23 cellular contexts compared by ENCODE assay signal in the genomic region with DNA sequence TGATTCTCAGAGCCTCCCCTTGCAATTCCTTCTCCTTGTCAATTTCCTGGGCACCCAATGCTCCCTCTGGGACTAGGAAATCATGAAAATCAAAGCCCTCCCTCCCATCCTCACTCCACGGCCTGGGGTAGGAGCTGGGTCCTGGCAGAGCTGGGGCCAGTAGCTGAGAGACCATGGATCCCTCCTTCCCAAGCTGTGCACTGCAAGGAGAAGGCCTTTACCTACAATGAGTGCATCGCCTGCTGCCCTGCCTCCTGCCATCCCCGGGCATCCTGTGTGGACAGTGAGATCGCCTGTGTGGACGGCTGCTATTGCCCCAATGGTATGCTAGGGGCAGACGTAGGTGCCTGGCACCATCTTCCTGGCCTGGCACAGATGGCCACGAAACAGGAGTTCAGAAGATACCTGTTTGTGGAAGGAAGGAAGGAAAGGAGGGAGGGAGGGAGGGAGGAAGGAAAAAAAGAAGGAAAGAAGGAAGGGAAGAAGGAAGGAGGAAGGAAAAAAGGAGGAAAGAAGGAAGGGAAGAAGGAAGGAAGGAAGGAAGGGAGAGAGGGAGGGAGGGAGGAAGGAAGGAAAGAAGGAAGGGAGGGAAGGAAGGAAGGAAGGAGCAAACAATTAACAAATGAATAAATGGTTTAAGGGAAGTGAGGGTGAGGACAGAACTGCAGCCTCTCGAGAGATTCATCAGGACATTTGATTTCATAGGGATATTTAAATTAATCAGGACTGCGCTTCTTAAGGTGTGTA. TPM values are rescaled to one million over a fixed set of nuclear protein-coding genes. Genes with fewer than 3 reads are reported as not detected.
A peak's percentile ranks its signal among the peaks of the same experiment; 100 is the strongest.
DNase-seq lines count a peak whose midpoint lies in the region; ATAC-seq, FAIRE-seq and TF ChIP-seq lines count a peak whose summit lies in the region.
"Had no signal": no experiment of that assay in that cellular context is flagged by ENCODE, and none has a peak within 500 bp of the region (broad histone marks: within the 10 kb centered on the region; RNA-seq: fewer than 3 reads in every experiment).

No MANE protein-coding gene starts in this region.

- H3T11ph ChIP-seq in H9 (ENCODE audit: low read length), result no peak overlapping the region

- no peak overlapping the region for H3K4me3 ChIP-seq in cardiac muscle cell
- no peak overlapping the region for H3K4me3 ChIP-seq in coronary artery
- H3K4me3 ChIP-seq: BLaER1, HAP-1 had no signal

- H3K36me3 Mint-ChIP-seq in H9 (ENCODE audit: insufficient read depth in 1 of 3, low read depth in 3 of 3), result no peaks in the 10 kb centered on the region
- H3K36me3 Mint-ChIP-seq: CD14-positive monocyte; CD4-positive, alpha-beta memory T cell had no signal

- ATAC-seq in left ventricle myocardium superior (no peak), sciatic nerve (no peak)

- no peak overlapping the region for H2BK12ac ChIP-seq in H9 (ENCODE audit: insufficient read length, low read depth, low read length)

- H3K9me3 ChIP-seq in cardiac muscle cell (ENCODE audit: low read depth) (no peaks in the 10 kb centered on the region), H9 (ENCODE audit: control insufficient read depth, low read depth, low read length) (no peaks in the 10 kb centered on the region)
- H3K9me3 ChIP-seq: BLaER1, HAP-1 had no signal

- H3K4me1 Mint-ChIP-seq in H9, result peaks cover 0 to 3% of the 10 kb centered on the region in 2 experiments; a peak in 1 of 4 replicates
- H3K4me1 Mint-ChIP-seq: CD14-positive monocyte; CD4-positive, alpha-beta memory T cell had no signal

- H3K9me3 Mint-ChIP-seq in H9, result no peaks in the 10 kb centered on the region
- H3K9me3 Mint-ChIP-seq: CD14-positive monocyte had no signal

- H3K9ac ChIP-seq in H9 (ENCODE audit: extremely low read depth, insufficient read length, low read length), result no peak overlapping the region
- H3K9ac ChIP-seq: BLaER1 had no signal

- WGBS in H9 (ENCODE audit: extremely low coverage, insufficient read length, low lambda C conversion rate), result no CpG with 5 or more reads among the region's 9 CpGs

- H3K18ac ChIP-seq in H9 (ENCODE audit: insufficient read length, low read depth, low read length), result no peak overlapping the region

- no peaks in the 10 kb centered on the region for H3K23me2 ChIP-seq in H9 (ENCODE audit: insufficient read length, low read depth, low read length, poor library complexity, severe bottlenecking)

- H2BK120ac ChIP-seq in H9 (ENCODE audit: low read depth, low read length, poor library complexity, severe bottlenecking), result no peak overlapping the region

- no peak overlapping the region for H3K56ac ChIP-seq in H9 (ENCODE audit: insufficient read length, low read depth, low read length)

- no peak overlapping the region for H2BK15ac ChIP-seq in H9 (ENCODE audit: low read depth, low read length)

- H4K91ac ChIP-seq in H9 (ENCODE audit: insufficient read length, low read depth, low read length), result no peak overlapping the region

- H2AFZ ChIP-seq in H9 (ENCODE audit: low read length), result no peak overlapping the region

- no peak for FAIRE-seq in H54 (lab: Jason Lieb, UNC)
- FAIRE-seq: GM12892 had no signal

- no peak overlapping the region for H2BK5ac ChIP-seq in H9 (ENCODE audit: insufficient read length, low read length)

- H4K5ac ChIP-seq in H9 (ENCODE audit: insufficient read length, low read depth, low read length), result no peak overlapping the region

- H3K27me3 ChIP-seq in cardiac muscle cell (no peaks in the 10 kb centered on the region), H9 (ENCODE audit: insufficient read depth, low read length) (no peaks in the 10 kb centered on the region)
- H3K27me3 ChIP-seq: BLaER1 had no signal

- no peak overlapping the region for H3K4me3 Mint-ChIP-seq in H9
- H3K4me3 Mint-ChIP-seq: CD14-positive monocyte; CD4-positive, alpha-beta memory T cell had no signal

- H3K23ac ChIP-seq in H9 (ENCODE audit: insufficient read length, low read depth, low read length), result no peak overlapping the region

- DNase-seq in cardiac muscle cell (ENCODE audit: low read depth in 1 of 2, low spot score in 1 of 2), result no peak
- no peak for DNase-seq in left ventricle myocardium superior
- DNase-seq in H9, result peak; percentile 20
- peak; percentile 47 for DNase-seq in coronary artery (ENCODE audit: low spot score)
- peak; percentile 19 for DNase-seq in sciatic nerve (ENCODE audit: low spot score)
- DNase-seq in activated naive CD4-positive, alpha-beta T cell (lab: John Stamatoyannopoulos, UW), result no peak
- DNase-seq in DMS53 treated with DMSO at 0.1 percent for 48 hours (lab: John Stamatoyannopoulos, UW; ENCODE audit: unreplicated experiment), result no peak
- no peak for DNase-seq in H54 (ENCODE audit: insufficient read length, low spot score)
- DNase-seq: 8988T; Calu3; CD4-positive, alpha-beta memory T cell; DND-41; EL; GOT3 had no signal

- intact Hi-C loops in left ventricle myocardium superior (cut with micrococcal nuclease), result no loop called here
- intact Hi-C loops in sciatic nerve (cut with DNase I), result no loop called here

- H4K8ac ChIP-seq in H9 (replicated peaks; ENCODE audit: insufficient read length, low read depth, low read length), result no peak overlapping the region

- no peak overlapping the region for H3K27ac Mint-ChIP-seq in H9
- H3K27ac Mint-ChIP-seq: CD14-positive monocyte; CD4-positive, alpha-beta memory T cell had no signal

- TF ChIP-seq CTCF in cardiac muscle cell (IDR thresholded peaks at IDR 0.05; ENCODE audit: low read depth, low read length) (no peak), H9 (conservative IDR thresholded peaks at IDR 0.05) (no peak), coronary artery (IDR thresholded peaks at IDR 0.05) (no peak)

- H3K4me2 ChIP-seq in H9 (ENCODE audit: insufficient read depth, insufficient read length, low read length), result no peak overlapping the region
- H3K4me2 ChIP-seq: BLaER1 had no signal

- H3K27ac ChIP-seq in cardiac muscle cell, result peak overlapping the region; percentile 43
- H3K27ac ChIP-seq in H9 (ENCODE audit: insufficient read length, low read depth, low read length), result no peak overlapping the region
- no peak overlapping the region for H3K27ac ChIP-seq in coronary artery
- H3K27ac ChIP-seq: BLaER1, HL-60 had no signal

- no peaks in the 10 kb centered on the region for H3K79me2 ChIP-seq in H9 (ENCODE audit: insufficient read depth, low read length)

- H4K20me1 ChIP-seq in H9 (ENCODE audit: control insufficient read depth, insufficient read depth, insufficient read length), result no peaks in the 10 kb centered on the region
- H4K20me1 ChIP-seq: BLaER1 had no signal

- H3K36me3 ChIP-seq in cardiac muscle cell, result no peaks in the 10 kb centered on the region
- H3K36me3 ChIP-seq: BLaER1, HAP-1 had no signal

- TF ChIP-seq POLR2A in H54 (IDR thresholded peaks at IDR 0.05; ENCODE audit: low read depth, low read length), result no peak

- peaks cover 14% of the 10 kb centered on the region for H3K27me3 Mint-ChIP-seq in H9 (ENCODE audit: low read depth)

- H2AK5ac ChIP-seq in H9 (ENCODE audit: insufficient read length, low read length), result no peak overlapping the region

- no peaks in the 10 kb centered on the region for H3K79me1 ChIP-seq in H9 (ENCODE audit: insufficient read depth, low read depth, low read length, poor library complexity, severe bottlenecking)

- no peak overlapping the region for H3K14ac ChIP-seq in H9 (ENCODE audit: insufficient read depth, low read length)

- no peak overlapping the region for H2BK20ac ChIP-seq in H9 (ENCODE audit: low read depth, low read length, poor library complexity, severe bottlenecking)

- H3K4ac ChIP-seq in H9 (ENCODE audit: low read depth, low read length), result no peak overlapping the region

- H3K4me1 ChIP-seq in cardiac muscle cell (ENCODE audit: low read depth) (peaks cover 14% of the 10 kb centered on the region), H9 (ENCODE audit: insufficient read depth, low read length) (no peaks in the 10 kb centered on the region)
- H3K4me1 ChIP-seq: HAP-1 had no signal

RNA-seq across cellular contexts. Expression of a gene that starts 12.5 kb away (rescaled TPM):
- total RNA-seq in cardiac muscle cell (0.14 and 0.15 TPM in 2 replicates), left ventricle myocardium superior (not detected), H9 (2021) (0.35 and 0.86 TPM in 2 replicates), sciatic nerve (not detected)
- 0.49 TPM in 1 of 2 replicates, not detected in the other for polyA plus RNA-seq in cardiac muscle cell
- total RNA-seq: A673; Calu3; CD4-positive, alpha-beta memory T cell; G401; HT1080 had no signal
- polyA plus RNA-seq: AG04450; CD14-positive monocyte; CD4-positive, alpha-beta memory T cell had no signal

RNA-seq across cellular contexts. Expression of a gene that starts 15.3 kb away (rescaled TPM):
- total RNA-seq in cardiac muscle cell (0.04 and 0.54 TPM in 2 replicates), left ventricle myocardium superior (1.3 TPM), H9 (2021) (1.0 and 1.5 TPM in 2 replicates), sciatic nerve (not detected)
- not detected in 2 replicates for polyA plus RNA-seq in cardiac muscle cell
- total RNA-seq: A673; CD4-positive, alpha-beta memory T cell; G401; HT1080 had no signal
- polyA plus RNA-seq: AG04450; CD14-positive monocyte; CD4-positive, alpha-beta memory T cell had no signal

Comparison
In these comparisons a context has a peak if more than half of its experiments do, and no peak if none do; other contexts are left out.
1. DNase-seq: peak in H9 (single experiment), coronary artery (single experiment) and sciatic nerve (single experiment); none in cardiac muscle cell (0 of 2), left ventricle myocardium superior (single experiment), activated naive CD4-positive, alpha-beta T cell (0 of 4), DMS53 treated with DMSO at 0.1 percent for 48 hours (single experiment) and H54 (single experiment).